ENCODE assay signal across 17 cellular contexts in the genomic region with DNA sequence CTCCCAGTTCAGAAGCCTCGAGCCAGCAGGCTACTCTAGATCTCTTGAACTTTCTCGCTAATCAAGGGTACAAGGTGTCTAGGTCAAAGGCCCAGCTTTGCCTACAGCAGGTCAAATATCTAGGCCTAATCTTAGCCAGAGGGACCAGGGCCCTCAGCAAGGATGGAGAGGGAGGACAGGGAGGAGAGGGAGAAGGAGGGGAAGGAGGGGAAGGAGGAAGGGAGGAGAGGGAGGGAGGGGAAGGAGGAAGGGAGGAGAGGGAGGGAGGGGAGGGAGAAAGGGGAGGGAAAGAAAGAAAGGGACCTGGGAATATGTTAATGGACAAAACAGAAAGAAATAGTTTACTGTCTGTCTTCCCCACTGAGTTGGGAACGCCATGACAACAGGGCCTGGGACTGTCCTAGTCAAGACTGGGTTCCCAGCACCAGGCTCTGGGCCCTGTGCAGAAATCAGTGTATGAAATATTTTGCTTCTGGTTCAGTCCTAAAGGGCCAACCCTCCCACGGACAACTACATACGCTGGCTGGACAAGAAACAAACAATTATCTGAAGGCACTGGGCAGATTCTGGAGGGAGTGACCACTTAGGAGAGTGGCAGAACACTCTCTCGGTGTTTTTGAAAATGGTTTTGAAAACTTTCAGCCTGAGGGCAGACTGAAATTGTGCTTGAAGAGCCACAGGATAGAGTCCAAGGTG. TPM values are rescaled to one million over a fixed set of nuclear protein-coding genes. Genes with fewer than 3 reads are reported as not detected.
"Had no signal": no experiment of that assay in that cellular context is flagged by ENCODE, and none has a peak within 500 bp of the region (broad histone marks: within the 10 kb centered on the region; RNA-seq: fewer than 3 reads in every experiment).

No MANE protein-coding gene starts in this region.

- H3K27ac ChIP-seq: SK-N-MC, transverse colon had no signal

- H3K4me3 ChIP-seq: SK-N-MC, smooth muscle cell, transverse colon had no signal

- H3K27ac Mint-ChIP-seq: activated CD4-positive, alpha-beta T cell treated with anti-CD3 and anti-CD28 coated beads, Interleukin-2, amount 10 ng/mL, durations not matched to agents 7 days and 5 days; stimulated activated memory B cell treated with anti-CD40 and anti-IgM and Interleukin-4, amounts not matched to agents 10 μg/mL and 1 μg/mL and 100 μg/mL, for 72 hours had no signal

- ATAC-seq: effector memory CD8-positive, alpha-beta T cell; right cardiac atrium; stimulated activated memory B cell treated with anti-CD40 and anti-IgM and Interleukin-4, amounts not matched to agents 10 μg/mL and 1 μg/mL and 100 μg/mL, for 72 hours; T-cell had no signal

- H3K4me2 ChIP-seq: smooth muscle cell had no signal

- DNase-seq: activated CD4-positive, alpha-beta T cell treated with anti-CD3 and anti-CD28 coated beads, Interleukin-2, amount 10 ng/mL, durations not matched to agents 7 days and 5 days; activated CD4-positive, CD25-positive, alpha-beta regulatory T cell; activated gamma-delta T cell treated with Interleukin-2 at 50 U/mL for 16 hours; activated T-cell treated with anti-CD3 and anti-CD28 coated beads, Interleukin-2, amount 50 U/mL, for 1 hour; effector memory CD8-positive, alpha-beta T cell; naive B cell; T-cell; transverse colon had no signal

- H3K27me3 ChIP-seq: transverse colon had no signal

- H3K9me3 ChIP-seq: transverse colon had no signal

- H3K27me3 Mint-ChIP-seq: activated CD4-positive, alpha-beta T cell treated with anti-CD3 and anti-CD28 coated beads, Interleukin-2, amount 10 ng/mL, durations not matched to agents 7 days and 5 days; central memory CD8-positive, alpha-beta T cell; effector memory CD8-positive, alpha-beta T cell; naive B cell; stimulated activated memory B cell treated with anti-CD40 and anti-IgM and Interleukin-4, amounts not matched to agents 10 μg/mL and 1 μg/mL and 100 μg/mL, for 72 hours; T-cell had no signal

- H3K9me3 Mint-ChIP-seq: activated CD4-positive, alpha-beta T cell treated with anti-CD3 and anti-CD28 coated beads, Interleukin-2, amount 10 ng/mL, durations not matched to agents 7 days and 5 days; central memory CD8-positive, alpha-beta T cell; effector memory CD8-positive, alpha-beta T cell; naive B cell; T-cell had no signal

- H3K4me3 Mint-ChIP-seq: activated CD4-positive, alpha-beta T cell treated with anti-CD3 and anti-CD28 coated beads, Interleukin-2, amount 10 ng/mL, durations not matched to agents 7 days and 5 days; central memory CD8-positive, alpha-beta T cell; effector memory CD8-positive, alpha-beta T cell; stimulated activated memory B cell treated with anti-CD40 and anti-IgM and Interleukin-4, amounts not matched to agents 10 μg/mL and 1 μg/mL and 100 μg/mL, for 72 hours had no signal

RNA-seq across cellular contexts. Expression of a gene that starts 14.3 kb away (rescaled TPM):
- total RNA-seq: epithelial cell of proximal tubule, lung microvascular endothelial cell, smooth muscle cell had no signal

RNA-seq across cellular contexts. Expression of a gene that starts 38.0 kb away (rescaled TPM):
- total RNA-seq: activated CD4-positive, alpha-beta T cell treated with anti-CD3 and anti-CD28 coated beads, Interleukin-2, amount 10 ng/mL, durations not matched to agents 7 days and 5 days; glomerular endothelial cell; lung microvascular endothelial cell; posterior vena cava; right cardiac atrium; smooth muscle cell; T-cell; transverse colon had no signal
- polyA plus RNA-seq: smooth muscle cell had no signal
